8 cellular contexts compared by ENCODE assay signal in genomic region chr7:134234216-134234615, GRCh38.
"Had no signal": no experiment of that assay in that cellular context is flagged by ENCODE, and none has a peak within 500 bp of the region (broad histone marks: within the 10 kb centered on the region; RNA-seq: fewer than 3 reads in every experiment).

No MANE protein-coding gene starts in this region.

- ATAC-seq: GM12878 had no signal

- H3K4me3 ChIP-seq: GM12878 had no signal

- FAIRE-seq: G401.6, GM12878, GM12891, GM12892, GM18507, GM19239 had no signal

- DNase-seq: GDM1, GF-D8 had no signal
